10 cellular contexts compared by ENCODE assay signal in genomic region chr2:96928277-96928781, GRCh38. TPM values are rescaled to one million over a fixed set of nuclear protein-coding genes. Genes with fewer than 3 reads are reported as not detected.
A peak's percentile ranks its signal among the peaks of the same experiment; 100 is the strongest.
DNase-seq lines count a peak whose midpoint lies in the region; ATAC-seq and TF ChIP-seq lines count a peak whose summit lies in the region.
"Had no signal": no experiment of that assay in that cellular context is flagged by ENCODE, and none has a peak within 500 bp of the region (broad histone marks: within the 10 kb centered on the region; RNA-seq: fewer than 3 reads in every experiment).

No MANE protein-coding gene starts in this region.

- no peak for TF ChIP-seq CTCF in retinal pigment epithelial cell (conservative IDR thresholded peaks at IDR 0.05; ENCODE audit: low read depth, low read length)

- intact Hi-C loops in left cardiac atrium (cut with DNase I): no loop called here

- H3K9me3 ChIP-seq in SK-N-MC (ENCODE audit: low read depth, low read length): no peaks in the 10 kb centered on the region
- H3K9me3 ChIP-seq: Caco-2 had no signal

- H3K9ac ChIP-seq in SK-N-MC (ENCODE audit: insufficient read length): no peak overlapping the region

- no peaks in the 10 kb centered on the region for H3K36me3 ChIP-seq in SK-N-MC (ENCODE audit: insufficient read depth, low read length)

- peak; percentile 29 to 32 for ATAC-seq in left cardiac atrium

- H3K27ac ChIP-seq in SK-N-MC: no peak overlapping the region

- peak; percentile 38 for DNase-seq in COR-L47 (lab: John Stamatoyannopoulos, UW)
- DNase-seq in SK-N-MC (ENCODE audit: low read depth, low spot score): no peak
- no peak for DNase-seq in left cardiac atrium
- DNase-seq in retinal pigment epithelial cell (ENCODE audit: low read depth): no peak
- no peak for DNase-seq in NCI-H82 treated with DMSO at 0.1 percent for 48 hours (lab: John Stamatoyannopoulos, UW; ENCODE audit: unreplicated experiment)
- DNase-seq in D341Med (ENCODE audit: low spot score): no peak
- DNase-seq in activated CD4-positive, alpha-beta T cell treated with anti-CD3 and anti-CD28 coated beads for 1 hour: no peak
- no peak for DNase-seq in inferior parietal cortex (ENCODE audit: extremely low spot score)
- DNase-seq: Caco-2, Karpas-422 had no signal

- H3K4me3 ChIP-seq in SK-N-MC (peak overlapping the region; percentile 62), retinal pigment epithelial cell (ENCODE audit: low read length) (peak overlapping the region; percentile 26)

RNA-seq across cellular contexts. Expression of gene FAM178B, which starts 58.1 kb away (rescaled TPM):
- under 1 TPM in 1 of 2 donors, not detected in 1; 0.44 TPM for total RNA-seq in left cardiac atrium
- total RNA-seq: Caco-2 had no signal

RNA-seq across cellular contexts. Expression of gene SEMA4C, which starts 58.4 kb away (rescaled TPM):
- 10 to 100 TPM; 22.1 to 24.8 TPM for total RNA-seq in left cardiac atrium
